18 cellular contexts compared by ENCODE assay signal in genomic region chr16:75225678-75226515, GRCh38. TPM values are rescaled to one million over a fixed set of nuclear protein-coding genes. Genes with fewer than 3 reads are reported as not detected.
"Had no signal": no experiment of that assay in that cellular context is flagged by ENCODE, and none has a peak within 500 bp of the region (broad histone marks: within the 10 kb centered on the region; RNA-seq: fewer than 3 reads in every experiment).

No MANE protein-coding gene starts in this region.

- DNase-seq: activated CD4-positive, alpha-beta T cell treated with anti-CD3 and anti-CD28 coated beads, Interleukin-2, amount 50 U/mL, for 1 hour; activated CD8-positive, alpha-beta memory T cell treated with anti-CD3 and anti-CD28 coated beads for 24 hours; activated gamma-delta T cell treated with Interleukin-2 at 50 U/mL for 16 hours; activated naive CD8-positive, alpha-beta T cell treated with anti-CD3 and anti-CD28 coated beads for 36 hours; amygdala; brain microvascular endothelial cell; effector memory CD4-positive, alpha-beta T cell; head of caudate nucleus; natural killer cell; occipital lobe; stimulated activated CD4-positive, alpha-beta T cell treated with anti-CD3 and anti-CD28 coated beads, Interleukin-2, amount 100 ng/mL, for 48 hours; T1000 had no signal

- ATAC-seq: activated CD4-positive, CD25-positive, alpha-beta regulatory T cell treated with anti-CD3 and anti-CD28 coated beads, Interleukin-2, amount 50 U/mL, for 24 hours; natural killer cell; stimulated activated memory B cell treated with anti-CD40 and anti-IgM and Interleukin-4, amounts not matched to agents 10 μg/mL and 1 μg/mL and 100 μg/mL, for 72 hours had no signal

- H3K27ac ChIP-seq: brain microvascular endothelial cell had no signal

- H3K27me3 ChIP-seq: brain microvascular endothelial cell had no signal

RNA-seq across cellular contexts. Expression of gene CTRB1, which starts 7.1 kb away (rescaled TPM):
- total RNA-seq: activated naive CD8-positive, alpha-beta T cell treated with anti-CD3 and anti-CD28 coated beads for 36 hours; epithelial cell of proximal tubule; frontal cortex; natural killer cell; occipital lobe; pulmonary artery endothelial cell; ureter had no signal

RNA-seq across cellular contexts. Expression of gene CTRB2, which starts 18.9 kb away (rescaled TPM):
- total RNA-seq: activated naive CD8-positive, alpha-beta T cell treated with anti-CD3 and anti-CD28 coated beads for 36 hours; epithelial cell of proximal tubule; frontal cortex; natural killer cell; occipital lobe; pulmonary artery endothelial cell; ureter had no signal

RNA-seq across cellular contexts. Expression of gene BCAR1, which starts 25.5 kb away (rescaled TPM):
- total RNA-seq: natural killer cell had no signal
